Comparison of ENCODE assay signal across 8 cellular contexts in genomic region chr17:17681187-17681743, GRCh38. TPM values are rescaled to one million over a fixed set of nuclear protein-coding genes. Genes with fewer than 3 reads are reported as not detected.
DNase-seq lines count a peak whose midpoint lies in the region; ATAC-seq and TF ChIP-seq lines count a peak whose summit lies in the region.

TSS of gene RAI1 (plus strand) at chr17:17681458. CDS start at chr17:17792949, 111,491 bp downstream.

- H3K4me1 ChIP-seq in BLaER1 = peaks cover 48% of the 10 kb centered on the region
- peaks cover 4% of the 10 kb centered on the region; the same call in 1 of the 2 replicates for H3K4me1 ChIP-seq in OCI-LY3 (ENCODE audit: low read length)

- H4K20me1 ChIP-seq in BLaER1 (peaks cover 31% of the 10 kb centered on the region), OCI-LY3 (ENCODE audit: insufficient read depth, low read length) (no peaks in the 10 kb centered on the region)

- H2AFZ ChIP-seq in OCI-LY3 (ENCODE audit: low read depth, low read length) = no peak within 1 kb of the TSS

- H3K4me3 ChIP-seq in BLaER1 = peak within 1 kb of the TSS; percentile 96
- peak within 1 kb of the TSS; percentile 84 for H3K4me3 ChIP-seq in OCI-LY3 (ENCODE audit: low read length)

- H3K36me3 ChIP-seq in BLaER1 (peaks cover 6% of the 10 kb centered on the region; the same call in 1 of the 2 replicates), OCI-LY3 (replicated peaks; ENCODE audit: low read depth, low read length) (no peaks in the 10 kb centered on the region)

- peak; percentile 51 for ATAC-seq in GM19324 (IDR thresholded peaks at IDR 0.05; ENCODE audit: low FRiP score, unreplicated experiment)

- H3K9me3 ChIP-seq in BLaER1 = no peaks in the 10 kb centered on the region
- H3K9me3 ChIP-seq in OCI-LY3 (ENCODE audit: insufficient read depth, low read length) = no peaks in the 10 kb centered on the region

- peaks cover 44% of the 10 kb centered on the region for H3K79me2 ChIP-seq in OCI-LY3 (ENCODE audit: low read length)

- DNase-seq in HT1080 (ENCODE audit: low read depth) = peak; percentile 60
- DNase-seq in activated T-cell treated with anti-CD3 and anti-CD28 coated beads for 4 hours = peak; percentile 62
- no peak for DNase-seq in epithelial cell of prostate (ENCODE audit: low read depth, low spot score)
- DNase-seq in middle frontal gyrus (ENCODE audit: extremely low spot score, low spot score) = peak; percentile 61
- peak; percentile 36 to 49 for DNase-seq in stimulated activated CD8-positive, alpha-beta memory T cell treated with anti-CD3 and anti-CD28 coated beads, Interleukin-4, amount 100 ng/mL, for 1 hour (ENCODE audit: low read depth in 2 of 2, low spot score in 1 of 2)

- no peak for TF ChIP-seq CTCF in OCI-LY3 (IDR thresholded peaks at IDR 0.05; ENCODE audit: low read depth, low read length)

- H3K27me3 ChIP-seq in BLaER1 (no peaks in the 10 kb centered on the region), OCI-LY3 (ENCODE audit: low read depth, low read length) (no peaks in the 10 kb centered on the region)

- H3K9ac ChIP-seq in BLaER1 (peak within 1 kb of the TSS; percentile 98), OCI-LY3 (ENCODE audit: low read length) (peak within 1 kb of the TSS; percentile 78)

- peak within 1 kb of the TSS; percentile 99 for H3K4me2 ChIP-seq in BLaER1
- peak within 1 kb of the TSS; percentile 57 for H3K4me2 ChIP-seq in OCI-LY3 (ENCODE audit: low read length)

- H3K27ac ChIP-seq in BLaER1 (peak within 1 kb of the TSS; percentile 99), OCI-LY3 (ENCODE audit: low read length) (peak within 1 kb of the TSS; percentile 69), epithelial cell of prostate (peak within 1 kb of the TSS; percentile 90)

RNA-seq across cellular contexts. Expression of gene RAI1, which starts in this region (rescaled TPM):
- 5.9 and 9.5 TPM in 2 replicates for total RNA-seq in HT1080 (2014; rRNA removed; shearing (Covaris generic))
- polyA plus RNA-seq in HT1080 (2015; cell fraction: cytosol; rRNA removed) = 20.7 and 21.4 TPM in 2 replicates
- polyA plus RNA-seq in HT1080 (2015; cell fraction: nucleus; rRNA removed) = 35.3 and 42.1 TPM in 2 replicates
